2 cellular contexts compared by ENCODE assay signal in genomic region chr1:40781614-40781971, GRCh38.
TF ChIP-seq lines count a peak whose summit lies in the region.

No MANE protein-coding gene starts in this region.

TF ChIP-seq in GM23338, 12 proteins besides CTCF, POLR2A, EP300 and RAD21:
- TF ChIP-seq ZNF462 (CRISPR knock-in tag; IDR thresholded peaks at IDR 0.05) (no peak), REST (IDR thresholded peaks at IDR 0.05; ENCODE audit: unreplicated experiment) (no peak), POLR2AphosphoS5 (IDR thresholded peaks at IDR 0.05; ENCODE audit: low read depth) (no peak), CREB1 (CRISPR knock-in tag; IDR thresholded peaks at IDR 0.05; ENCODE audit: low read depth) (no peak), EZH2 (IDR thresholded peaks at IDR 0.05; ENCODE audit: low read depth, unreplicated experiment) (no peak), ETS1 (IDR thresholded peaks at IDR 0.05) (no peak), JUNB (IDR thresholded peaks at IDR 0.05; ENCODE audit: unreplicated experiment) (no peak), ZNF114 (CRISPR knock-in tag; IDR thresholded peaks at IDR 0.05) (no peak), STAT1 (IDR thresholded peaks at IDR 0.05; ENCODE audit: unreplicated experiment) (no peak), ZNF331 (CRISPR knock-in tag; IDR thresholded peaks at IDR 0.05; ENCODE audit: low read depth) (no peak), EZH2phosphoT487 (IDR thresholded peaks at IDR 0.05; ENCODE audit: unreplicated experiment) (no peak), NANOG (IDR thresholded peaks at IDR 0.05; ENCODE audit: borderline replicate concordance) (no peak)

TF ChIP-seq in K562, 482 proteins besides CTCF, POLR2A, EP300 and RAD21 (continued from another document):
- peak; percentile 86 for TF ChIP-seq BCOR (IDR thresholded peaks at IDR 0.05)
- TF ChIP-seq CHD4 (IDR thresholded peaks at IDR 0.05; ENCODE audit: insufficient read depth, insufficient replicate concordance, low read depth, low read length, poor library complexity, severe bottlenecking), result peak; percentile 23
